8 cellular contexts compared by ENCODE assay signal in genomic region chr18:75070235-75070624, GRCh38.
DNase-seq lines count a peak whose midpoint lies in the region; ATAC-seq, FAIRE-seq and TF ChIP-seq lines count a peak whose summit lies in the region.

No MANE protein-coding gene starts in this region.

- H3K4me3 ChIP-seq in GM23338 (no peak overlapping the region), K562 (no peak overlapping the region), mucosa of rectum (ENCODE audit: low read length in 2 of 2) (peak overlapping the region in 1 of 2 donors; percentile 60), sigmoid colon (no peak overlapping the region)

- no peak for TF ChIP-seq EP300 in K562 (IDR thresholded peaks at IDR 0.05; ENCODE audit: low read length)
- TF ChIP-seq EP300 in sigmoid colon (IDR thresholded peaks at IDR 0.05): no peak

- no peak; the same call in 2 of the 3 replicates for ATAC-seq in GM23338
- ATAC-seq in K562: no peak

- BruUV-seq in K562 (replicated peaks; lab: Mats Ljungman, UMichigan): no TSS peak

- POLR2A ChIA-PET in K562 (lab: Yijun Ruan, JAX): no interaction called here

- H3K9me3 ChIP-seq in K562 (replicated peaks; ENCODE audit: control insufficient read depth, insufficient read depth, low read depth, low read length) (no peaks in the 10 kb centered on the region), mucosa of rectum (ENCODE audit: control insufficient read depth in 2 of 2, low read length in 2 of 2) (no peaks in the 10 kb centered on the region), sigmoid colon (no peaks in the 10 kb centered on the region)

- H4K20me1 ChIP-seq in GM23338 (replicated peaks; ENCODE audit: insufficient read depth) (no peaks in the 10 kb centered on the region), K562 (replicated peaks; ENCODE audit: control insufficient read depth, insufficient read depth, low read length) (no peaks in the 10 kb centered on the region)

- H3K9ac ChIP-seq in K562 (ENCODE audit: insufficient read depth in 1 of 2, low read depth in 2 of 2, low read length in 2 of 2) (no peak overlapping the region), mucosa of rectum (ENCODE audit: low read depth in 1 of 2, low read length in 2 of 2) (no peak overlapping the region)

- 11% methylated on average over 5 of the region's 16 CpGs for WGBS in K562 (ENCODE audit: insufficient coverage, low coverage, missing lambda C conversion rate)
- 90 to 91% methylated on average over 16 of the region's 16 CpGs for WGBS in sigmoid colon, 2 donors

- no peak overlapping the region for H3K4me3 Mint-ChIP-seq in GM23338

- no peaks in the 10 kb centered on the region for H3K4me1 ChIP-seq in GM23338 (ENCODE audit: insufficient read depth)
- no peaks in the 10 kb centered on the region for H3K4me1 ChIP-seq in K562 (replicated peaks in 1 of 2; ENCODE audit: control insufficient read depth in 2 of 2, insufficient read depth in 2 of 2, low read length in 2 of 2)
- H3K4me1 ChIP-seq in mucosa of rectum (ENCODE audit: control insufficient read depth in 2 of 2, insufficient read depth in 2 of 2, low read length in 2 of 2): peaks cover 4 to 5% of the 10 kb centered on the region in 2 donors
- H3K4me1 ChIP-seq in sigmoid colon: no peaks in the 10 kb centered on the region

- H3K4me2 ChIP-seq in GM23338 (no peak overlapping the region), K562 (ENCODE audit: insufficient read depth, low read length) (peak overlapping the region; percentile 57)

- H3K4me1 Mint-ChIP-seq in GM23338: peaks cover 6% of the 10 kb centered on the region

- no peak for TF ChIP-seq POLR2A in K562 (conservative IDR thresholded peaks at IDR 0.05)
- TF ChIP-seq POLR2A in sigmoid colon (IDR thresholded peaks at IDR 0.05): no peak

- H2AFZ ChIP-seq in GM23338 (no peak overlapping the region), K562 (ENCODE audit: low read depth, low read length) (no peak overlapping the region)

- H3K36me3 Mint-ChIP-seq in GM23338 (ENCODE audit: low read depth): no peaks in the 10 kb centered on the region; the same call in 2 of the 3 replicates

- H3K27ac Mint-ChIP-seq in GM23338: peak overlapping the region; percentile 37; the same call in 1 of the 2 replicates

- CTCF ChIA-PET in K562 (lab: Yijun Ruan, JAX; ENCODE audit: low intra/inter-chr PET ratio): no interaction called here

- no peaks in the 10 kb centered on the region for H3K27me3 Mint-ChIP-seq in GM23338 (ENCODE audit: insufficient read depth, low read depth, poor library complexity)

- DNase-seq in GM23338 (ENCODE audit: low spot score): no peak
- DNase-seq in K562 (ENCODE audit: extremely low read depth in 1 of 4, low spot score in 3 of 4): no peak
- DNase-seq in NCI-H2107 treated with DMSO at 0.1 percent for 48 hours (lab: John Stamatoyannopoulos, UW; ENCODE audit: unreplicated experiment): no peak
- DNase-seq in NCI-H446 treated with DMSO at 0.1 percent for 48 hours (lab: John Stamatoyannopoulos, UW): no peak
- DNase-seq in hippocampal formation (lab: John Stamatoyannopoulos, UW): no peak
- DNase-seq in sigmoid colon: no peak

- H3K27ac ChIP-seq in 22Rv1 (peak overlapping the region; percentile 53), GM23338 (ENCODE audit: low read depth) (no peak overlapping the region), K562 (ENCODE audit: extremely low read depth, low read depth, low read length) (no peak overlapping the region), mucosa of rectum (ENCODE audit: low read depth in 2 of 2, low read length in 2 of 2) (peak overlapping the region; percentile 62 to 65), sigmoid colon (peak overlapping the region in 2 of 4 donors; percentile 37 to 62)

- H3K9me2 ChIP-seq in GM23338 (ENCODE audit: insufficient read depth): no peaks in the 10 kb centered on the region

- in situ Hi-C loops in K562 (cut with MboI): no loop called here

- peaks cover 3% of the 10 kb centered on the region; the same call in 2 of the 3 replicates for H3K9me3 Mint-ChIP-seq in GM23338

- TF ChIP-seq CTCF in 22Rv1 (IDR thresholded peaks at IDR 0.05): no peak
- TF ChIP-seq CTCF in GM23338 (conservative IDR thresholded peaks at IDR 0.05; ENCODE audit: low read depth in 2 of 2): no peak
- TF ChIP-seq CTCF in K562 (IDR thresholded peaks at IDR 0.05 in 2 of 3, conservative IDR thresholded peaks at IDR 0.05 in 1 of 3; ENCODE audit: insufficient read depth in 2 of 3, low read depth in 1 of 3, low read length in 3 of 3): no peak
- no peak for TF ChIP-seq CTCF in sigmoid colon (IDR thresholded peaks at IDR 0.05)

- TF ChIP-seq RAD21 in K562 (CRISPR knock-in tag; conservative IDR thresholded peaks at IDR 0.05 in 1 of 2, IDR thresholded peaks at IDR 0.05 in 1 of 2): no peak

- intact Hi-C loops in K562 (cut with micrococcal nuclease): no loop called here
- intact Hi-C loops in sigmoid colon (cut with DNase I): no loop called here

- H3K36me3 ChIP-seq in GM23338 (ENCODE audit: insufficient read depth) (no peaks in the 10 kb centered on the region), K562 (ENCODE audit: control insufficient read depth, insufficient read depth, low read length) (no peaks in the 10 kb centered on the region), mucosa of rectum (ENCODE audit: control insufficient read depth in 2 of 2, insufficient read depth in 2 of 2, low read length in 2 of 2) (no peaks in the 10 kb centered on the region), sigmoid colon (no peaks in the 10 kb centered on the region)

- H3K79me2 ChIP-seq in GM23338 (replicated peaks; ENCODE audit: insufficient read depth) (no peaks in the 10 kb centered on the region), K562 (ENCODE audit: control insufficient read depth, insufficient read depth, low read length) (no peaks in the 10 kb centered on the region)

- H3K9me1 ChIP-seq in K562 (ENCODE audit: control insufficient read depth, insufficient read depth, low read length): no peaks in the 10 kb centered on the region

- H3K27me3 ChIP-seq in GM23338 (ENCODE audit: insufficient read depth) (no peaks in the 10 kb centered on the region), K562 (ENCODE audit: control insufficient read depth in 2 of 2, insufficient read depth in 2 of 2, low read length in 2 of 2) (peaks cover 0 to 55% of the 10 kb centered on the region in 2 experiments; a peak in 2 of 5 replicates), mucosa of rectum (ENCODE audit: control insufficient read depth in 2 of 2, insufficient read depth in 2 of 2, low read length in 2 of 2) (no peaks in the 10 kb centered on the region), sigmoid colon (no peaks in the 10 kb centered on the region)

- H3F3A ChIP-seq in GM23338 (replicated peaks; ENCODE audit: low read depth): no peaks in the 10 kb centered on the region

- FAIRE-seq in K562 (lab: Jason Lieb, UNC): no peak

TF ChIP-seq in GM23338, 12 proteins besides CTCF, POLR2A, EP300 and RAD21:
- no peak for TF ChIP-seq ETS1 (IDR thresholded peaks at IDR 0.05)
TF ChIP-seq in GM23338: peak in this region for 0.

TF ChIP-seq in K562, 482 proteins besides CTCF, POLR2A, EP300 and RAD21:
- peak; percentile 54; the same call in 1 of the 2 replicates for TF ChIP-seq CEBPB (tag; IDR thresholded peaks at IDR 0.05)
- no peak for TF ChIP-seq ZNF512 (tag; IDR thresholded peaks at IDR 0.05)

Comparison
In these comparisons a context has a peak if more than half of its experiments do, and no peak if none do; other contexts are left out.
1. H3K27ac ChIP-seq: peak in 22Rv1 (single experiment) and mucosa of rectum (2 of 2); none in GM23338 (single experiment) and K562 (single experiment).